11 cellular contexts compared by ENCODE assay signal in genomic region chr7:88693131-88693530, GRCh38.
"Had no signal": no experiment of that assay in that cellular context is flagged by ENCODE, and none has a peak within 500 bp of the region (broad histone marks: within the 10 kb centered on the region; RNA-seq: fewer than 3 reads in every experiment).

No MANE protein-coding gene starts in this region.

- H3K4me3 Mint-ChIP-seq: GM23338, H9, HFFc6 had no signal

- H3K36me3 ChIP-seq: HAP-1 had no signal

- H3K4me2 ChIP-seq: GM23338 had no signal

- H3K27ac Mint-ChIP-seq: GM23338, H9, HFFc6 had no signal

- H2AFZ ChIP-seq: GM23248, GM23338 had no signal

- FAIRE-seq: H1, H54 had no signal

- ATAC-seq: GM23338, HCT116 had no signal

- H3K27ac ChIP-seq: GM23248 had no signal

- H3K4me3 ChIP-seq: GM23248, GM23338, HAP-1 had no signal

- H3K9me3 Mint-ChIP-seq: GM23338, H9 had no signal

- DNase-seq: GM23248, GOT3, H7, H9, HCEC 1CT, HFFc6 had no signal

- H3K4me1 ChIP-seq: HAP-1 had no signal

- H3K9me3 ChIP-seq: HAP-1 had no signal
